15 cellular contexts compared by ENCODE assay signal in genomic region chr2:116718451-116718850, GRCh38.
DNase-seq lines count a peak whose midpoint lies in the region; ATAC-seq and TF ChIP-seq lines count a peak whose summit lies in the region.
"Had no signal": no experiment of that assay in that cellular context is flagged by ENCODE, and none has a peak within 500 bp of the region (broad histone marks: within the 10 kb centered on the region; RNA-seq: fewer than 3 reads in every experiment).

No MANE protein-coding gene starts in this region.

- WGBS in right lobe of liver (ENCODE audit: insufficient coverage, low coverage, low lambda C conversion rate, missing lambda C conversion rate): 54% methylated on average over 4 of the region's 4 CpGs

- DNase-seq in A172 (ENCODE audit: low spot score) (peak; percentile 11), GM12865 (ENCODE audit: low read depth) (peak; percentile 0), RKO (ENCODE audit: low spot score) (peak; percentile 2), dermis microvascular lymphatic vessel endothelial cell (ENCODE audit: low read depth in 2 of 2) (peak; percentile 23 to 78), right lobe of liver (no peak), GM13976 (ENCODE audit: low spot score) (no peak), AG08396 (ENCODE audit: low spot score) (no peak)
- DNase-seq: H7, MM.1S, NCI-H1048, NCI-H1417 treated with DMSO at 0.1 percent for 48 hours, NCI-H187 treated with DMSO at 0.1 percent for 48 hours, NCI-H2107, NCI-H446 treated with DMSO at 0.1 percent for 48 hours had no signal

- no peak for TF ChIP-seq POLR2A in right lobe of liver (IDR thresholded peaks at IDR 0.05)

- H3K4me1 ChIP-seq in right lobe of liver: no peaks in the 10 kb centered on the region

- no peaks in the 10 kb centered on the region for H3K36me3 ChIP-seq in right lobe of liver

- no peaks in the 10 kb centered on the region for H3K27me3 ChIP-seq in right lobe of liver

- intact Hi-C loops in right lobe of liver (cut with DNase I): no loop called here

- no peak overlapping the region for H3K27ac ChIP-seq in right lobe of liver

- in situ Hi-C loops in GM13976 (cut with MboI; ENCODE audit: low sequenced_read_pairs, unreplicated experiment): no loop called here

- ATAC-seq in GM19395 (IDR thresholded peaks at IDR 0.05; ENCODE audit: unreplicated experiment) (no peak), right lobe of liver (no peak)

- no peak for TF ChIP-seq CTCF in GM12865 (IDR thresholded peaks at IDR 0.05; ENCODE audit: insufficient read depth, low read depth, low read length, missing control alignments)
- no peak for TF ChIP-seq CTCF in right lobe of liver (IDR thresholded peaks at IDR 0.05)
- no peak for TF ChIP-seq CTCF in GM13976 (IDR thresholded peaks at IDR 0.05; ENCODE audit: borderline replicate concordance, control extremely low read depth, extremely low read depth, insufficient read depth, missing control alignments)

- H3K4me3 ChIP-seq in GM12865 (ENCODE audit: low read depth, low read length) (no peak overlapping the region), right lobe of liver (no peak overlapping the region)

- H3K9me3 ChIP-seq in right lobe of liver: no peaks in the 10 kb centered on the region

Comparison
In these comparisons a context has a peak if more than half of its experiments do, and no peak if none do; other contexts are left out.
1. DNase-seq: peak in A172 (single experiment), GM12865 (single experiment), RKO (single experiment) and dermis microvascular lymphatic vessel endothelial cell (2 of 2); none in right lobe of liver (0 of 3), GM13976 (single experiment) and AG08396 (single experiment).